Comparison of ENCODE assay signal across 28 cellular contexts in the genomic region with DNA sequence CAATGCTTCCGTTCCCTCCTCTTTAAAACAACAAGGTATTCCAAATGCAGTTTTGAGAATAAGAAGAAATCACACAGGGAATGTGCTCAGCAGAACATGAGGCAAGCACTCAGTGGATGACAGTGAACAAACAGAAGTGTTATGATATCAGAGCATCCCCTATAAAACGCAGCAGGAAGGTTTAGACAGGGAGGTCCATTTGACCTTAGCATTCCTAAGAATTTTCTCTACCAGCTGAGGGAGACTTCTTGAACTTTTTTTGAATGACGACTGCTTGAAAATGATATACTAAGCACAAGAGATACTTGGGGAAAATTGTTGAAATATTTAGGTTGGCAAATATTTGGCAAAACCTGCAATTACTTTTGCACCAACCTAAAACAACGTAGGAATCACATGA. TPM values are rescaled to one million over a fixed set of nuclear protein-coding genes. Genes with fewer than 3 reads are reported as not detected.
"Had no signal": no experiment of that assay in that cellular context is flagged by ENCODE, and none has a peak within 500 bp of the region (broad histone marks: within the 10 kb centered on the region; RNA-seq: fewer than 3 reads in every experiment).

No MANE protein-coding gene starts in this region.

- DNase-seq: activated CD4-positive, alpha-beta T cell treated with anti-CD3 and anti-CD28 coated beads for 4 hours; activated CD4-positive, alpha-beta T cell treated with anti-CD3 and anti-CD28 coated beads, Interleukin-2, amount 50 U/mL, for 4 hours; activated effector memory CD4-positive, alpha-beta T cell treated with Interleukin-2 at 50 U/mL for 16 hours; activated naive CD4-positive, alpha-beta T cell treated with Interleukin-2 at 50 U/mL for 16 hours; activated naive CD8-positive, alpha-beta T cell treated with anti-CD3 and anti-CD28 coated beads for 36 hours; activated T-cell treated with anti-CD3 and anti-CD28 coated beads for 4 hours; amniotic stem cell; brain microvascular endothelial cell; left colon; mammary epithelial cell; natural killer cell; retina; stimulated activated CD4-positive, alpha-beta T cell treated with anti-CD3 and anti-CD28 coated beads, Interleukin-12 subunit alpha, Interleukin-12 subunit beta, amount 100 ng/mL, for 4 hours; stimulated activated CD4-positive, alpha-beta T cell treated with anti-CD3 and anti-CD28 coated beads, Interleukin-4, amount 100 ng/mL, for 24 hours; substantia nigra; T-helper 9 cell; thyroid gland; upper lobe of left lung had no signal

- H3K27ac ChIP-seq: brain microvascular endothelial cell, epithelial cell of prostate, hepatocyte, skin epidermis, thyroid gland, upper lobe of left lung, vagina, VCaP had no signal

- ATAC-seq: gastroesophageal sphincter; left colon; natural killer cell; sciatic nerve; stimulated activated effector memory CD8-positive, alpha-beta T cell treated with anti-CD3 and anti-CD28 coated beads, Interleukin-12 subunit alpha, Interleukin-12 subunit beta, amount 100 ng/mL, for 72 hours had no signal

- H3K4me2 ChIP-seq: hepatocyte had no signal

- H3K36me3 ChIP-seq: brain microvascular endothelial cell, thyroid gland had no signal

- H3K9me3 ChIP-seq: gastroesophageal sphincter, thyroid gland, upper lobe of left lung, vagina had no signal

- H2AFZ ChIP-seq: hepatocyte had no signal

- H3K4me3 ChIP-seq: gastroesophageal sphincter, hepatocyte, skin epidermis, thyroid gland, upper lobe of left lung, vagina had no signal

- H3K27me3 ChIP-seq: brain microvascular endothelial cell, gastroesophageal sphincter, hepatocyte, thyroid gland, upper lobe of left lung, vagina had no signal

RNA-seq across cellular contexts. Expression of a gene that starts 19.4 kb away (rescaled TPM):
- total RNA-seq: activated naive CD8-positive, alpha-beta T cell treated with anti-CD3 and anti-CD28 coated beads for 36 hours; natural killer cell; posterior vena cava; sciatic nerve; T-helper 1 cell treated with Interleukin-12 subunit alpha and Interleukin-12 subunit beta and Interleukin-4 antibody, amounts not matched to agents 30 ng/mL and 1 ng/mL, for 36 hours; thyroid gland; vagina had no signal
- polyA plus RNA-seq: mammary epithelial cell had no signal
